ENCODE assay signal across 17 cellular contexts in the genomic region with DNA sequence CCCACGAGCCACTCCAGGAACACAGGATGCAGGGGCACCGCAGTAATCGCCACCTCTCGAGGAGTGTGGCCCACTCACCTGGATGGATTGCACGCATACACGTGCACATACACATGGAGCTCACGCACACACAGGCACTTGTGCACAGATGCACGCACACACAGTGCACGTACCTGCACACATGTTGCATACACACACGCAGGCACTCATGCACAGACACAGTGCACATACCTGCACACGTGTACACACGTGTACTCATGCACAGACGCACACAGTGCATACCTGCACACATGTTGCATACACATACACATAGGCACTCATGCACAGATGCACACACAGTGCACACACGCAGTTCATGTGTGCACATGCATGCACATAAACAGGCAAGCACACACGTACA. TPM values are rescaled to one million over a fixed set of nuclear protein-coding genes. Genes with fewer than 3 reads are reported as not detected.
DNase-seq lines count a peak whose midpoint lies in the region; ATAC-seq, FAIRE-seq and TF ChIP-seq lines count a peak whose summit lies in the region.
"Had no signal": no experiment of that assay in that cellular context is flagged by ENCODE, and none has a peak within 500 bp of the region (broad histone marks: within the 10 kb centered on the region; RNA-seq: fewer than 3 reads in every experiment).

No MANE protein-coding gene starts in this region.

- H3K4me3 ChIP-seq in HEK293 (ENCODE audit: low read depth, low read length) = no peak overlapping the region
- H3K4me3 ChIP-seq in GM12878 = no peak overlapping the region
- no peak overlapping the region for H3K4me3 ChIP-seq in kidney (ENCODE audit: low read length in 2 of 2)
- peak overlapping the region; percentile 45 for H3K4me3 ChIP-seq in trophoblast cell (ENCODE audit: low read depth, low read length)
- H3K4me3 ChIP-seq in small intestine (ENCODE audit: low read depth in 1 of 2, low read length in 2 of 2) = no peak overlapping the region

- H3K4me1 Mint-ChIP-seq in immature natural killer cell = no peaks in the 10 kb centered on the region
- H3K4me1 Mint-ChIP-seq: CD8-positive, alpha-beta memory T cell had no signal

- intact Hi-C loops in GM12878 (cut with micrococcal nuclease; ENCODE audit: unreplicated experiment) = no loop called here
- intact Hi-C loops in kidney (cut with DNase I) = loop anchor here (10.0 kb wide), 1 partner anchor 95 kb away; a partner anchor contains a TSS

- RAD21 ChIA-PET in GM12878 (lab: Charles Lee; ENCODE audit: unreplicated experiment) = no interaction called here

- H2AK5ac ChIP-seq in trophoblast cell (ENCODE audit: low read length) = no peak overlapping the region

- H3K4ac ChIP-seq in trophoblast cell (ENCODE audit: low read depth, low read length) = no peak overlapping the region

- no peak overlapping the region for H3K23ac ChIP-seq in trophoblast cell (ENCODE audit: low read length)

- H4K91ac ChIP-seq in trophoblast cell (ENCODE audit: low read depth, low read length) = no peak overlapping the region

- H3K79me2 ChIP-seq in GM12878 (ENCODE audit: control insufficient read depth, insufficient read depth, low read length) (no peaks in the 10 kb centered on the region), trophoblast cell (ENCODE audit: control insufficient read depth, insufficient read depth, low read length, poor library complexity) (no peaks in the 10 kb centered on the region)

- POLR2A ChIA-PET in HEK293 (lab: Yijun Ruan, JAX) = no interaction called here
- POLR2A ChIA-PET in GM12878 (lab: Charles Lee) = no interaction called here

- DNase-seq in GM12878 (ENCODE audit: low read depth, low spot score) (no peak), kidney (peak; percentile 29), trophoblast cell (no peak), immature natural killer cell (no peak), small intestine (no peak), DMS114 treated with DMSO at 0.1 percent for 48 hours (lab: John Stamatoyannopoulos, UW; ENCODE audit: unreplicated experiment) (no peak)
- DNase-seq: Caco-2, DMS53, GF-D8, Kasumi-1, KBM-7 had no signal

- no peak overlapping the region for H2AFZ ChIP-seq in GM12878 (ENCODE audit: control insufficient read depth, low read depth, low read length)
- H2AFZ ChIP-seq in trophoblast cell (ENCODE audit: insufficient read depth, low read length, poor library complexity) = no peak overlapping the region

- ATAC-seq in GM12878 (no peak), GM18909 (IDR thresholded peaks at IDR 0.05; ENCODE audit: poor library complexity, unreplicated experiment) (no peak)
- ATAC-seq: HCT116 had no signal

- no peaks in the 10 kb centered on the region for H4K20me1 ChIP-seq in GM12878 (ENCODE audit: control insufficient read depth, insufficient read depth)

- no peak overlapping the region for H2BK120ac ChIP-seq in trophoblast cell (ENCODE audit: insufficient read depth, low read length, poor library complexity)

- H3K27ac Mint-ChIP-seq in immature natural killer cell = no peak overlapping the region
- H3K27ac Mint-ChIP-seq: CD14-positive monocyte had no signal

- no peak overlapping the region for H2BK12ac ChIP-seq in trophoblast cell (ENCODE audit: low read length)

- WGBS in GM12878 (ENCODE audit: insufficient coverage, insufficient replicate concordance, low lambda C conversion rate, missing lambda C conversion rate) = 74% methylated on average over 15 of the region's 15 CpGs
- no CpG with 5 or more reads among the region's 15 CpGs for WGBS in trophoblast cell (ENCODE audit: extremely low coverage, insufficient coverage, insufficient read length)
- WGBS in small intestine, 3 donors = 92 to 96% (median 94%) methylated on average over 15 of the region's 15 CpGs

- H3K4me3 Mint-ChIP-seq in immature natural killer cell = no peak overlapping the region
- H3K4me3 Mint-ChIP-seq: CD14-positive monocyte; CD8-positive, alpha-beta memory T cell had no signal

- no peak overlapping the region for H2BK5ac ChIP-seq in trophoblast cell (ENCODE audit: low read depth, low read length, poor library complexity)

- H3K36me3 ChIP-seq in HEK293 (ENCODE audit: control insufficient read depth in 2 of 2, insufficient read depth in 1 of 2, low read length in 2 of 2) (peaks cover 7 to 38% of the 10 kb centered on the region in 2 experiments), GM12878 (ENCODE audit: control insufficient read depth in 2 of 2, insufficient read depth in 2 of 2, low read length in 1 of 2) (no peaks in the 10 kb centered on the region), kidney (ENCODE audit: control insufficient read depth in 1 of 2, insufficient read depth in 2 of 2, low read length in 2 of 2) (peaks cover 22 to 37% of the 10 kb centered on the region in 2 donors), trophoblast cell (ENCODE audit: control insufficient read depth in 1 of 2, insufficient read depth in 2 of 2, low read length in 2 of 2) (no peaks in the 10 kb centered on the region), small intestine (ENCODE audit: control insufficient read depth in 2 of 2, insufficient read depth in 2 of 2, low read length in 2 of 2) (no peaks in the 10 kb centered on the region)

- H4K8ac ChIP-seq in trophoblast cell (ENCODE audit: low read depth, low read length) = no peak overlapping the region

- TF ChIP-seq RAD21 in GM12878 (IDR thresholded peaks at IDR 0.05; ENCODE audit: insufficient read depth, low read depth, low read length) = no peak

- in situ Hi-C loops in GM12878 (cut with MboI) = loop anchor here (10.0 kb wide), 1 partner anchor 85 kb away; no protein-coding TSS in a partner anchor

- no peak for TF ChIP-seq POLR2A in GM12878 (IDR thresholded peaks at IDR 0.05; ENCODE audit: low read depth, low read length)

- H3K4me1 ChIP-seq in HEK293 (ENCODE audit: control insufficient read depth, insufficient read depth, low read length) (no peaks in the 10 kb centered on the region), GM12878 (ENCODE audit: control insufficient read depth, insufficient read depth, low read length) (no peaks in the 10 kb centered on the region), kidney (ENCODE audit: control insufficient read depth in 1 of 2, insufficient read depth in 1 of 2, low read depth in 1 of 2, low read length in 2 of 2) (peaks cover 0 to 2% of the 10 kb centered on the region in 2 donors), trophoblast cell (ENCODE audit: control insufficient read depth in 1 of 2, insufficient read depth in 2 of 2, low read length in 2 of 2) (no peaks in the 10 kb centered on the region), small intestine (ENCODE audit: control insufficient read depth in 2 of 2, insufficient read depth in 1 of 2, low read depth in 1 of 2, low read length in 1 of 2) (no peaks in the 10 kb centered on the region)
- H3K4me1 ChIP-seq: Caco-2 had no signal

- no peak overlapping the region for H3K18ac ChIP-seq in trophoblast cell (ENCODE audit: low read length)

- no peak overlapping the region for H3K9ac ChIP-seq in GM12878 (ENCODE audit: control insufficient read depth, insufficient read depth, low read length)
- H3K9ac ChIP-seq in kidney (ENCODE audit: low read length in 2 of 2) = no peak overlapping the region
- H3K9ac ChIP-seq in trophoblast cell (ENCODE audit: low read length) = no peak overlapping the region

- H3K27me3 ChIP-seq in GM12878 (replicated peaks in 1 of 2; ENCODE audit: control insufficient read depth in 2 of 2, insufficient read depth in 2 of 2, low read length in 1 of 2) = no peaks in the 10 kb centered on the region
- H3K27me3 ChIP-seq in trophoblast cell (ENCODE audit: insufficient read depth, low read length) = no peaks in the 10 kb centered on the region
- no peaks in the 10 kb centered on the region for H3K27me3 ChIP-seq in small intestine (ENCODE audit: control insufficient read depth in 2 of 2, insufficient read depth in 2 of 2, low read length in 2 of 2)

- CTCF ChIA-PET in HEK293 (lab: Yijun Ruan, JAX) = no interaction called here
- CTCF ChIA-PET in GM12878 (lab: Yijun Ruan, JAX) = no interaction called here

- H4K12ac ChIP-seq in trophoblast cell (ENCODE audit: low read depth, low read length) = no peak overlapping the region

- H3K9me3 ChIP-seq in HEK293 (ENCODE audit: control insufficient read depth, insufficient read depth, low read depth, low read length) = no peaks in the 10 kb centered on the region
- no peaks in the 10 kb centered on the region for H3K9me3 ChIP-seq in GM12878 (replicated peaks; ENCODE audit: control insufficient read depth, insufficient read depth, low read length)
- H3K9me3 ChIP-seq in kidney (ENCODE audit: control insufficient read depth in 1 of 2, low read length in 2 of 2) = no peaks in the 10 kb centered on the region
- peaks cover 13% of the 10 kb centered on the region for H3K9me3 ChIP-seq in trophoblast cell (ENCODE audit: insufficient read depth, low read depth, low read length)
- H3K9me3 ChIP-seq in small intestine (ENCODE audit: control insufficient read depth, low read depth) = no peaks in the 10 kb centered on the region
- H3K9me3 ChIP-seq: Caco-2 had no signal

- H3K9me3 Mint-ChIP-seq in immature natural killer cell = no peaks in the 10 kb centered on the region
- H3K9me3 Mint-ChIP-seq: CD8-positive, alpha-beta memory T cell had no signal

- TF ChIP-seq CTCF in HEK293 (tag by site-specific recombination; IDR thresholded peaks at IDR 0.05) (no peak), GM12878 (IDR thresholded peaks at IDR 0.05 in 2 of 3, conservative IDR thresholded peaks at IDR 0.05 in 1 of 3; ENCODE audit: control insufficient read depth in 2 of 3, extremely low read depth in 1 of 3, insufficient read depth in 1 of 3, low read depth in 3 of 3, low read length in 3 of 3) (no peak), kidney (IDR thresholded peaks at IDR 0.05; ENCODE audit: borderline replicate concordance, extremely low read depth, insufficient read depth) (no peak)

- no peaks in the 10 kb centered on the region for H3K27me3 Mint-ChIP-seq in immature natural killer cell (ENCODE audit: low read depth in 3 of 3)
- H3K27me3 Mint-ChIP-seq: CD8-positive, alpha-beta memory T cell had no signal

- no TSS peak for BruUV-seq in GM12878 (replicated peaks; lab: Mats Ljungman, UMichigan)

- H3K27ac ChIP-seq in HEK293 (ENCODE audit: extremely low read depth, low read depth, low read length) (no peak overlapping the region), GM12878 (ENCODE audit: control insufficient read depth, insufficient read depth) (no peak overlapping the region), kidney (ENCODE audit: low read depth in 2 of 2, low read length in 2 of 2) (no peak overlapping the region), trophoblast cell (ENCODE audit: low read depth, low read length) (no peak overlapping the region), small intestine (ENCODE audit: low read depth in 1 of 2, low read length in 1 of 2) (no peak overlapping the region)

- H3K14ac ChIP-seq in trophoblast cell (ENCODE audit: low read length) = no peak overlapping the region

- H3K79me1 ChIP-seq in trophoblast cell (ENCODE audit: low read length) = no peaks in the 10 kb centered on the region

- peaks cover 5 to 8% (median 8%) of the 10 kb centered on the region in 3 donors for H3K36me3 Mint-ChIP-seq in immature natural killer cell
- H3K36me3 Mint-ChIP-seq: CD14-positive monocyte had no signal

- SMC1A ChIA-PET in GM12878 (lab: Charles Lee; ENCODE audit: uncharacterized antibody, unreplicated experiment) = no interaction called here

- no peak for FAIRE-seq in GM12878 (lab: Jason Lieb, UNC)
- FAIRE-seq in kidney (lab: Jason Lieb, UNC) = no peak
- FAIRE-seq in small intestine (lab: Jason Lieb, UNC) = no peak
- FAIRE-seq: A204.1 had no signal

- no peak for TF ChIP-seq EP300 in GM12878 (IDR thresholded peaks at IDR 0.05; ENCODE audit: borderline replicate concordance in 1 of 2, control insufficient read depth in 1 of 2, low read depth in 2 of 2, low read length in 2 of 2)

- H3K4me2 ChIP-seq in GM12878 (ENCODE audit: control insufficient read depth, insufficient read depth) (no peak overlapping the region), trophoblast cell (ENCODE audit: low read length) (no peak overlapping the region)

RNA-seq across cellular contexts. Expression of a gene that starts 11.6 kb away (rescaled TPM):
- 85.3 and 88.7 TPM in 2 replicates for total RNA-seq in GM12878 (2013; cell fraction: nucleolus; rRNA removed)
- 27.6 and 35.7 TPM in 2 replicates for total RNA-seq in GM12878 (2014; rRNA removed)
- total RNA-seq in GM12878 (2014; rRNA removed; fragmentation: Illumina TruSeq; extraction: Trizol) = 20.1 and 22.7 TPM in 2 replicates
- 26.5 and 26.7 TPM in 2 replicates for total RNA-seq in GM12878 (2021)
- polyA plus RNA-seq in GM12878 (2011; ENCODE audit: low read depth) = 27.1 TPM
- 66.9 and 73.7 TPM in 2 replicates for polyA plus RNA-seq in GM12878 (2011; rRNA removed)
- polyA plus RNA-seq in GM12878 (2011; cell fraction: cytosol; rRNA removed) = 63.8 and 67.7 TPM in 2 replicates
- polyA plus RNA-seq in GM12878 (2011; cell fraction: nucleus; rRNA removed) = 167 and 250 TPM in 2 replicates
- 44.4 and 51.0 TPM in 2 replicates for polyA plus RNA-seq in GM12878 (2012)
- 20.7 and 24.4 TPM in 2 replicates for polyA plus RNA-seq in GM12878 (2014; fragmentation: Illumina TruSeq; extraction: Trizol)
- 1 to 10 TPM; 1.0 to 2.5 TPM for polyA plus RNA-seq in GM12878 (2014; fragmentation: Nextera tagmentation; extraction: Ambion mirVana)
- 34.4 and 37.1 TPM in 2 replicates for polyA plus RNA-seq in GM12878 (2014; rRNA removed)
- 10 to 100 TPM; 26.7 to 31.2 TPM for polyA plus RNA-seq in GM12878 (2016; fragmentation: Nextera tagmentation; extraction: Ambion mirVana)
- 33.8 and 47.2 TPM in 2 replicates for polyA minus RNA-seq in GM12878 (2011; rRNA and poly(A)+ RNA removed)
- 17.6 and 23.0 TPM in 2 replicates for polyA minus RNA-seq in GM12878 (2011; cell fraction: cytosol; rRNA and poly(A)+ RNA removed)
- polyA minus RNA-seq in GM12878 (2011; cell fraction: nucleus; rRNA and poly(A)+ RNA removed) = 35.7 and 37.6 TPM in 2 replicates
- 65.4 TPM for total RNA-seq in kidney
- polyA plus RNA-seq in kidney (ENCODE audit: insufficient read depth, low read depth, low replicate concordance) = 64.7 TPM
- 69.9 and 72.0 TPM in 2 replicates for polyA plus RNA-seq in trophoblast cell (2013)
- polyA plus RNA-seq in immature natural killer cell = 10 to 100 TPM; 34.3 to 65.5 (median 48.9) TPM
- polyA plus RNA-seq in small intestine = 10 to 100 TPM; 64.4 to 69.7 (median 68.2) TPM

RNA-seq across cellular contexts. Expression of a gene that starts 38.6 kb away (rescaled TPM):
- total RNA-seq in GM12878 (2013; cell fraction: nucleolus; rRNA removed) = 4.1 and 4.6 TPM in 2 replicates
- total RNA-seq in GM12878 (2014; rRNA removed) (0.65 and 2.3 TPM in 2 replicates), GM12878 (2014; rRNA removed; fragmentation: Illumina TruSeq; extraction: Trizol) (0.36 and 0.41 TPM in 2 replicates), GM12878 (2021) (1.6 and 1.9 TPM in 2 replicates), kidney (21.7 TPM)
- polyA plus RNA-seq in GM12878 (2011; ENCODE audit: low read depth) = 1.0 TPM
- polyA plus RNA-seq in GM12878 (2011; rRNA removed) (0.98 and 1.2 TPM in 2 replicates), GM12878 (2014; fragmentation: Illumina TruSeq; extraction: Trizol) (0.11 and 0.94 TPM in 2 replicates), GM12878 (2014; fragmentation: Nextera tagmentation; extraction: Ambion mirVana) (under 1 TPM; 0.06 to 0.42 TPM), GM12878 (2014; rRNA removed) (2.4 and 3.2 TPM in 2 replicates), GM12878 (2016; fragmentation: Nextera tagmentation; extraction: Ambion mirVana) (1 to 10 TPM; 2.4 to 2.8 TPM), kidney (ENCODE audit: insufficient read depth, low read depth, low replicate concordance) (36.1 TPM), immature natural killer cell (1 to 10 TPM; 3.1 to 4.4 (median 3.9) TPM), small intestine (10 to 100 TPM in 1 of 3 donors, 1 to 10 TPM in 2; 8.1 to 18.6 (median 9.3) TPM)
- 1.8 TPM in 2 replicates for polyA plus RNA-seq in GM12878 (2011; cell fraction: cytosol; rRNA removed)
- 2.9 and 3.5 TPM in 2 replicates for polyA plus RNA-seq in GM12878 (2011; cell fraction: nucleus; rRNA removed)
- polyA plus RNA-seq in GM12878 (2012) = 3.5 and 6.7 TPM in 2 replicates
- 0.44 and 1.5 TPM in 2 replicates for polyA minus RNA-seq in GM12878 (2011; rRNA and poly(A)+ RNA removed)
- not detected in 2 replicates for polyA minus RNA-seq in GM12878 (2011; cell fraction: cytosol; rRNA and poly(A)+ RNA removed)
- polyA minus RNA-seq in GM12878 (2011; cell fraction: nucleus; rRNA and poly(A)+ RNA removed) = 0.36 and 0.86 TPM in 2 replicates
- 3.4 and 3.7 TPM in 2 replicates for polyA plus RNA-seq in trophoblast cell (2013)

RNA-seq across cellular contexts. Expression of a gene that starts 56.6 kb away (rescaled TPM):
- total RNA-seq in GM12878 (2013; cell fraction: nucleolus; rRNA removed) = 10.7 and 15.8 TPM in 2 replicates
- total RNA-seq in GM12878 (2014; rRNA removed) (23.3 and 23.8 TPM in 2 replicates), GM12878 (2014; rRNA removed; fragmentation: Illumina TruSeq; extraction: Trizol) (21.5 and 22.6 TPM in 2 replicates), GM12878 (2021) (29.5 and 30.9 TPM in 2 replicates), kidney (30.6 TPM)
- polyA plus RNA-seq in GM12878 (2011; ENCODE audit: low read depth) = 40.2 TPM
- polyA plus RNA-seq in GM12878 (2011; rRNA removed) (15.9 and 24.8 TPM in 2 replicates), GM12878 (2014; fragmentation: Illumina TruSeq; extraction: Trizol) (27.2 and 29.2 TPM in 2 replicates), GM12878 (2014; fragmentation: Nextera tagmentation; extraction: Ambion mirVana) (1 to 10 TPM; 1.8 to 6.3 TPM), GM12878 (2014; rRNA removed) (27.3 and 28.1 TPM in 2 replicates), GM12878 (2016; fragmentation: Nextera tagmentation; extraction: Ambion mirVana) (10 to 100 TPM; 47.5 to 50.5 TPM), kidney (ENCODE audit: insufficient read depth, low read depth, low replicate concordance) (36.6 TPM), immature natural killer cell (10 to 100 TPM; 23.7 to 76.6 (median 47.3) TPM), small intestine (10 to 100 TPM; 20.3 to 27.3 (median 25.8) TPM)
- 21.4 and 23.7 TPM in 2 replicates for polyA plus RNA-seq in GM12878 (2011; cell fraction: cytosol; rRNA removed)
- 21.1 and 27.5 TPM in 2 replicates for polyA plus RNA-seq in GM12878 (2011; cell fraction: nucleus; rRNA removed)
- 31.4 and 42.8 TPM in 2 replicates for polyA plus RNA-seq in GM12878 (2012)
- 8.9 and 13.3 TPM in 2 replicates for polyA minus RNA-seq in GM12878 (2011; rRNA and poly(A)+ RNA removed)
- polyA minus RNA-seq in GM12878 (2011; cell fraction: cytosol; rRNA and poly(A)+ RNA removed) = 8.2 and 8.5 TPM in 2 replicates
- 3.1 and 7.4 TPM in 2 replicates for polyA minus RNA-seq in GM12878 (2011; cell fraction: nucleus; rRNA and poly(A)+ RNA removed)
- polyA plus RNA-seq in trophoblast cell (2013) = 19.3 and 19.5 TPM in 2 replicates
